ENCODE assay signal across 1 cellular context in the genomic region with DNA sequence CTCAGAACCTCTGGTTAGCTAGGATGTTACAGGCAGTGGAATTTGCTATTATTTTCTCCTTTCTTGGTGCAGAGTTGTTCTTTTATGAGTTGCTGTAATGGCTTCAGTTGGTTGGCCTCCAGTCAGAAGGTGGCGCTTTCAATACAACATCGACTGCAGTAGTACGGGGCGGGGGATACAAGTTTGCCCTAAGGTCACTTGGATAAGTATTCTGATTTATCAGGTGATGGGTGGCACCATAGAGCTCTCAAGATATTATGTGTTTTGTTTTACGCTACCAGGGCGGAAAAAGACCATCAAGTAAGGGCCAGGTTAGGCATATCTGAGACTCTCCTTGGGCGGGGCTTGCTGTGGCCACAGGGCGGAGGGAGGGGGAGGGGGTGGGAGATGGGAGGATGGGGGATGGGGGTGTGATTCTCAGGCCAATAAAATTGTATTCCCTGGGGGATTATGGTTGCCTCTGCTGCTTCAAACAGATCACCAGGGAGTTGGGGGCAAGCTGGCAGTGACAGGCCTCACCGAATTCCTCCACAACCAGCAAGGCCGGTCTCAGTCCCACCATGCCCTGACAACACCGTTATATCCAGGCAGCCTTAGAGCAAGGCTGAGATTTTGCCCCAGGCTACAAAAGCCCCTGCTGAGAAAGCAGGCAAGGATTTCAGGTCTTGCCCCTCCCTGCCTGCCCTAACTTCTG.
TF ChIP-seq lines count a peak whose summit lies in the region.

No MANE protein-coding gene starts in this region.

TF ChIP-seq in HCT116, 20 proteins besides CTCF, POLR2A, EP300 and RAD21 (continued from another document):
- TF ChIP-seq, protein P1, sequence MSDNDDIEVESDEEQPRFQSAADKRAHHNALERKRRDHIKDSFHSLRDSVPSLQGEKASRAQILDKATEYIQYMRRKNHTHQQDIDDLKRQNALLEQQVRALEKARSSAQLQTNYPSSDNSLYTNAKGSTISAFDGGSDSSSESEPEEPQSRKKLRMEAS (IDR thresholded peaks at IDR 0.05) = no peak
- TF ChIP-seq ZNF274 (IDR thresholded peaks at IDR 0.05; ENCODE audit: low read depth, low read length) = no peak
- TF ChIP-seq CEBPB (IDR thresholded peaks at IDR 0.05; ENCODE audit: low read depth) = no peak
- TF ChIP-seq EZH2 (IDR thresholded peaks at IDR 0.05) = no peak
- TF ChIP-seq EZH2phosphoT487 (IDR thresholded peaks at IDR 0.05; ENCODE audit: borderline replicate concordance) = no peak
- TF ChIP-seq SIN3A (IDR thresholded peaks at IDR 0.05; ENCODE audit: low read depth) = no peak
- no peak for TF ChIP-seq ZBTB33 (IDR thresholded peaks at IDR 0.05; ENCODE audit: extremely low read depth, insufficient replicate concordance, low read length)
- TF ChIP-seq ZFX (IDR thresholded peaks at IDR 0.05) = no peak
- no peak for TF ChIP-seq YY1 (IDR thresholded peaks at IDR 0.05; ENCODE audit: extremely low read depth, insufficient replicate concordance, low read depth, low read length)
- TF ChIP-seq CBX3 (IDR thresholded peaks at IDR 0.05; ENCODE audit: low read depth) = no peak
- TF ChIP-seq, protein P2, sequence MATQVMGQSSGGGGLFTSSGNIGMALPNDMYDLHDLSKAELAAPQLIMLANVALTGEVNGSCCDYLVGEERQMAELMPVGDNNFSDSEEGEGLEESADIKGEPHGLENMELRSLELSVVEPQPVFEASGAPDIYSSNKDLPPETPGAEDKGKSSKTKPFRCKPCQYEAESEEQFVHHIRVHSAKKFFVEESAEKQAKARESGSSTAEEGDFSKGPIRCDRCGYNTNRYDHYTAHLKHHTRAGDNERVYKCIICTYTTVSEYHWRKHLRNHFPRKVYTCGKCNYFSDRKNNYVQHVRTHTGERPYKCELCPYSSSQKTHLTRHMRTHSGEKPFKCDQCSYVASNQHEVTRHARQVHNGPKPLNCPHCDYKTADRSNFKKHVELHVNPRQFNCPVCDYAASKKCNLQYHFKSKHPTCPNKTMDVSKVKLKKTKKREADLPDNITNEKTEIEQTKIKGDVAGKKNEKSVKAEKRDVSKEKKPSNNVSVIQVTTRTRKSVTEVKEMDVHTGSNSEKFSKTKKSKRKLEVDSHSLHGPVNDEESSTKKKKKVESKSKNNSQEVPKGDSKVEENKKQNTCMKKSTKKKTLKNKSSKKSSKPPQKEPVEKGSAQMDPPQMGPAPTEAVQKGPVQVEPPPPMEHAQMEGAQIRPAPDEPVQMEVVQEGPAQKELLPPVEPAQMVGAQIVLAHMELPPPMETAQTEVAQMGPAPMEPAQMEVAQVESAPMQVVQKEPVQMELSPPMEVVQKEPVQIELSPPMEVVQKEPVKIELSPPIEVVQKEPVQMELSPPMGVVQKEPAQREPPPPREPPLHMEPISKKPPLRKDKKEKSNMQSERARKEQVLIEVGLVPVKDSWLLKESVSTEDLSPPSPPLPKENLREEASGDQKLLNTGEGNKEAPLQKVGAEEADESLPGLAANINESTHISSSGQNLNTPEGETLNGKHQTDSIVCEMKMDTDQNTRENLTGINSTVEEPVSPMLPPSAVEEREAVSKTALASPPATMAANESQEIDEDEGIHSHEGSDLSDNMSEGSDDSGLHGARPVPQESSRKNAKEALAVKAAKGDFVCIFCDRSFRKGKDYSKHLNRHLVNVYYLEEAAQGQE (IDR thresholded peaks at IDR 0.05; ENCODE audit: low read depth) = no peak
- TF ChIP-seq POLR2AphosphoS5 (IDR thresholded peaks at IDR 0.05; ENCODE audit: low read depth, low read length) = no peak
